Comparison of ENCODE assay signal across 16 cellular contexts in the genomic region with DNA sequence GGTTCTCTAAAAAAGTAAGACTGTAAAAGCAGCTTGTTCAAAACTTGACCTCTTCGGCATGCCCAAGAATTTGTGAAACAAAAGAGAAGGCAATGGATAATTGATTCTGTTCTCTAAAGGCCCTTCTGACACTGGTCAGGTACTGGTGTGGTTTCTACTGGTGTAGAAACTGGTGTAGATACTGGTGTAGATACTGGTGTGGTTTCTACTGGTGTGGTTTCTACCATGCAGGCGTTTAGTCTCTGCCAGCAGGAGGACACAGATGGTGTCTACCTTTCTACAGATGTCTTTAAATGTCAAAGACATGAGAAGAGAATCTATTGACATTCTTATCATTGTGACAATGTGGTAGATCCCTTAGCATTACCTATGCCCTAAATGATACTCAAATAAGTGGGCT.
A peak's percentile ranks its signal among the peaks of the same experiment; 100 is the strongest.
DNase-seq lines count a peak whose midpoint lies in the region; ATAC-seq, FAIRE-seq and TF ChIP-seq lines count a peak whose summit lies in the region.
"Had no signal": no experiment of that assay in that cellular context is flagged by ENCODE, and none has a peak within 500 bp of the region (broad histone marks: within the 10 kb centered on the region; RNA-seq: fewer than 3 reads in every experiment).

No MANE protein-coding gene starts in this region.

- FAIRE-seq in GM12891 (lab: Jason Lieb, UNC) = no peak

- H3K4me1 ChIP-seq in HUES48 (ENCODE audit: control insufficient read depth, insufficient read depth, low read length) = peaks cover 72% of the 10 kb centered on the region
- no peaks in the 10 kb centered on the region for H3K4me1 ChIP-seq in mucosa of descending colon (ENCODE audit: low read depth)

- H3K27ac ChIP-seq in HUES48 (ENCODE audit: low read depth, low read length) = peak overlapping the region; percentile 39
- H3K27ac ChIP-seq: BLaER1, upper lobe of left lung had no signal

- no peaks in the 10 kb centered on the region for H3K27me3 ChIP-seq in HUES48 (ENCODE audit: control insufficient read depth, insufficient read depth, low read length)
- H3K27me3 ChIP-seq: BLaER1, upper lobe of left lung had no signal

- no peak overlapping the region; the same call in 1 of the 2 replicates for H3K4me3 ChIP-seq in HUES48 (ENCODE audit: low read depth, low read length)
- H3K4me3 ChIP-seq in mucosa of descending colon = no peak overlapping the region
- H3K4me3 ChIP-seq: BLaER1, upper lobe of left lung had no signal

- H3K36me3 ChIP-seq in HUES48 (ENCODE audit: control insufficient read depth, insufficient read depth, low read length) (no peaks in the 10 kb centered on the region), mucosa of descending colon (ENCODE audit: low read depth) (no peaks in the 10 kb centered on the region)
- H3K36me3 ChIP-seq: upper lobe of left lung had no signal

- peak; percentile 23 for DNase-seq in GM12891 (ENCODE audit: insufficient read length, low spot score)
- no peak for DNase-seq in mucosa of descending colon
- DNase-seq in T1000 (lab: John Stamatoyannopoulos, UW) = no peak
- no peak for DNase-seq in HUDEP-2 (lab: John Stamatoyannopoulos, UW; ENCODE audit: unreplicated experiment in 76 of 76)
- DNase-seq in NOMO-1 treated with DMSO at 0.1 percent for 48 hours (lab: John Stamatoyannopoulos, UW; ENCODE audit: unreplicated experiment) = no peak
- DNase-seq: activated CD4-positive, alpha-beta T cell treated with anti-CD3 and anti-CD28 coated beads, Interleukin-2, amount 50 U/mL, for 48 hours; effector memory CD4-positive, alpha-beta T cell; GF-D8; hypothalamus; NCI-H2081 treated with DMSO at 0.1 percent for 48 hours; retina; upper lobe of left lung had no signal

- TF ChIP-seq POLR2A in GM12891 (IDR thresholded peaks at IDR 0.05; ENCODE audit: low read depth, low read length) = no peak

- intact Hi-C loops in mucosa of descending colon (cut with DNase I, micrococcal nuclease) = no loop called here

- no peak for TF ChIP-seq CTCF in mucosa of descending colon (IDR thresholded peaks at IDR 0.05)

- ATAC-seq in GM19463 (IDR thresholded peaks at IDR 0.05; ENCODE audit: unreplicated experiment) (peak; percentile 73), mucosa of descending colon (peak; percentile 25), HG03139 (IDR thresholded peaks at IDR 0.05; ENCODE audit: unreplicated experiment) (no peak)

- no peak overlapping the region for H3K9ac ChIP-seq in HUES48 (ENCODE audit: low read depth, low read length)
- H3K9ac ChIP-seq: BLaER1 had no signal

- H3K9me3 ChIP-seq in HUES48 (ENCODE audit: control insufficient read depth, insufficient read depth, low read length) (no peaks in the 10 kb centered on the region), mucosa of descending colon (no peaks in the 10 kb centered on the region)
- H3K9me3 ChIP-seq: BLaER1, upper lobe of left lung had no signal

TF ChIP-seq in GM12891, 5 proteins besides CTCF, POLR2A, EP300 and RAD21:
- no peak for TF ChIP-seq TAF1 (IDR thresholded peaks at IDR 0.05; ENCODE audit: low read depth, low read length)
- no peak for TF ChIP-seq POLR2AphosphoS5 (IDR thresholded peaks at IDR 0.05; ENCODE audit: low read depth, low read length)
TF ChIP-seq in GM12891: peak in this region for 0.
